Comparison of ENCODE assay signal across 10 cellular contexts in the genomic region with DNA sequence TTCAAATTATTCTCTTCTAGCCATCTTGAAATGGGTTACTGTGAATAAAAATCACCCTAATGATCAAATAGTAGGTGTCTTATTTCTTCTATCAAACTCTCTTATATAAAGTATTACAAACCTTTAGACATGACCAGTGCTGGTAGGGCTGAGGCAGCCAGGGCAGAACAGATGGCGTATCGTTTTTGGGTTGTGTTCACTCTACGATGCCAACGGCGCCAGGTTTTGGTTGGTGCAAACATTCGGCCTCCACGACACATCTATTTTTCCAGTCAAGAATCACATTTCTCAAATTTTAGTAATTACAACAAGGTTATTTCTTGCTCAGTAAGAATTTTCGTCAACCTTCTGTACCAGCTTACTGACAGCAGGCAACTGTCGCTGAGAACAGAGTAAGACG. TPM values are rescaled to one million over a fixed set of nuclear protein-coding genes. Genes with fewer than 3 reads are reported as not detected.
DNase-seq lines count a peak whose midpoint lies in the region; TF ChIP-seq lines count a peak whose summit lies in the region.
"Had no signal": no experiment of that assay in that cellular context is flagged by ENCODE, and none has a peak within 500 bp of the region (broad histone marks: within the 10 kb centered on the region; RNA-seq: fewer than 3 reads in every experiment).

No MANE protein-coding gene starts in this region.

- H3K27me3 ChIP-seq in suprapubic skin: no peaks in the 10 kb centered on the region

- H3K9me3 ChIP-seq in suprapubic skin: no peaks in the 10 kb centered on the region

- no peak for TF ChIP-seq POLR2A in suprapubic skin (IDR thresholded peaks at IDR 0.05)

- H3K36me3 ChIP-seq in suprapubic skin: peaks cover 46% of the 10 kb centered on the region

- no peaks in the 10 kb centered on the region for H3K27me3 Mint-ChIP-seq in activated naive CD4-positive, alpha-beta T cell treated with anti-CD3 and anti-CD28 coated beads, Interleukin-2, amount 10 ng/mL, durations not matched to agents 7 days and 5 days
- H3K27me3 Mint-ChIP-seq in activated CD4-positive, alpha-beta memory T cell treated with anti-CD3 and anti-CD28 coated beads, Interleukin-2, amount 10 ng/mL, durations not matched to agents 7 days and 5 days: no peaks in the 10 kb centered on the region
- peaks cover 2% of the 10 kb centered on the region for H3K27me3 Mint-ChIP-seq in glutamatergic neuron (ENCODE audit: unreplicated experiment)

- CTCF ChIA-PET in activated naive CD4-positive, alpha-beta T cell treated with anti-CD3 and anti-CD28 coated beads, Interleukin-2, amount 10 ng/mL, durations not matched to agents 7 days and 5 days (lab: Charles Lee): no interaction called here
- CTCF ChIA-PET in activated CD4-positive, alpha-beta memory T cell treated with anti-CD3 and anti-CD28 coated beads, Interleukin-2, amount 10 ng/mL, durations not matched to agents 7 days and 5 days (lab: Charles Lee): no interaction called here

- no peak overlapping the region for H3K27ac ChIP-seq in suprapubic skin

- DNase-seq in activated naive CD4-positive, alpha-beta T cell treated with anti-CD3 and anti-CD28 coated beads, Interleukin-2, amount 10 ng/mL, durations not matched to agents 7 days and 5 days: no peak
- DNase-seq in activated naive CD4-positive, alpha-beta T cell treated with anti-CD3 and anti-CD28 coated beads, Interleukin-2, amount 50 U/mL, for 16 hours: no peak
- no peak for DNase-seq in activated CD4-positive, alpha-beta memory T cell treated with anti-CD3 and anti-CD28 coated beads, Interleukin-2, amount 10 ng/mL, durations not matched to agents 7 days and 5 days
- DNase-seq in glutamatergic neuron: no peak
- no peak for DNase-seq in suprapubic skin (ENCODE audit: low spot score in 2 of 2)
- no peak for DNase-seq in 8988T
- no peak for DNase-seq in NCI-H2196 (lab: John Stamatoyannopoulos, UW; ENCODE audit: unreplicated experiment)
- no peak for DNase-seq in amniotic stem cell (lab: John Stamatoyannopoulos, UW)
- DNase-seq: DMS153, NCI-H1105 treated with DMSO at 0.1 percent for 48 hours had no signal

- H3K4me1 Mint-ChIP-seq in activated naive CD4-positive, alpha-beta T cell treated with anti-CD3 and anti-CD28 coated beads, Interleukin-2, amount 10 ng/mL, durations not matched to agents 7 days and 5 days: peaks cover 73% of the 10 kb centered on the region
- peaks cover 71% of the 10 kb centered on the region for H3K4me1 Mint-ChIP-seq in activated CD4-positive, alpha-beta memory T cell treated with anti-CD3 and anti-CD28 coated beads, Interleukin-2, amount 10 ng/mL, durations not matched to agents 7 days and 5 days
- peaks cover 13% of the 10 kb centered on the region for H3K4me1 Mint-ChIP-seq in glutamatergic neuron (ENCODE audit: low read depth, unreplicated experiment)

- no peak for TF ChIP-seq EP300 in suprapubic skin (IDR thresholded peaks at IDR 0.05)

- WGBS in suprapubic skin: 72% methylated on average over 10 of the region's 10 CpGs

- TF ChIP-seq CTCF in glutamatergic neuron (IDR thresholded peaks at IDR 0.05; ENCODE audit: partially characterized antibody, unreplicated experiment) (no peak), suprapubic skin (IDR thresholded peaks at IDR 0.05) (no peak)

- no peaks in the 10 kb centered on the region for H3K9me3 Mint-ChIP-seq in activated naive CD4-positive, alpha-beta T cell treated with anti-CD3 and anti-CD28 coated beads, Interleukin-2, amount 10 ng/mL, durations not matched to agents 7 days and 5 days
- H3K9me3 Mint-ChIP-seq in activated CD4-positive, alpha-beta memory T cell treated with anti-CD3 and anti-CD28 coated beads, Interleukin-2, amount 10 ng/mL, durations not matched to agents 7 days and 5 days: no peaks in the 10 kb centered on the region
- H3K9me3 Mint-ChIP-seq in glutamatergic neuron (ENCODE audit: unreplicated experiment): peaks cover 4% of the 10 kb centered on the region

- H3K27ac Mint-ChIP-seq in activated naive CD4-positive, alpha-beta T cell treated with anti-CD3 and anti-CD28 coated beads, Interleukin-2, amount 10 ng/mL, durations not matched to agents 7 days and 5 days: peak overlapping the region; percentile 64
- H3K27ac Mint-ChIP-seq in activated CD4-positive, alpha-beta memory T cell treated with anti-CD3 and anti-CD28 coated beads, Interleukin-2, amount 10 ng/mL, durations not matched to agents 7 days and 5 days: peak overlapping the region; percentile 96
- peak overlapping the region; percentile 57 for H3K27ac Mint-ChIP-seq in glutamatergic neuron (ENCODE audit: unreplicated experiment)

- peak overlapping the region; percentile 81 for H3K4me3 ChIP-seq in suprapubic skin

- peaks cover 46% of the 10 kb centered on the region for H3K4me1 ChIP-seq in suprapubic skin

- H3K36me3 Mint-ChIP-seq in activated naive CD4-positive, alpha-beta T cell treated with anti-CD3 and anti-CD28 coated beads, Interleukin-2, amount 10 ng/mL, durations not matched to agents 7 days and 5 days: peaks cover 67% of the 10 kb centered on the region
- H3K36me3 Mint-ChIP-seq in activated CD4-positive, alpha-beta memory T cell treated with anti-CD3 and anti-CD28 coated beads, Interleukin-2, amount 10 ng/mL, durations not matched to agents 7 days and 5 days (ENCODE audit: low read depth): peaks cover 67% of the 10 kb centered on the region
- no peaks in the 10 kb centered on the region for H3K36me3 Mint-ChIP-seq in glutamatergic neuron (ENCODE audit: unreplicated experiment)

- POLR2A ChIA-PET in activated CD4-positive, alpha-beta memory T cell treated with anti-CD3 and anti-CD28 coated beads, Interleukin-2, amount 10 ng/mL, durations not matched to agents 7 days and 5 days (lab: Charles Lee): interaction anchor here (1.8 to 3.9 kb wide), 2 partner anchors 32 to 115 kb away, joined by 5 to 64 read pairs; a partner anchor contains a TSS

- peak overlapping the region; percentile 100 for H3K4me3 Mint-ChIP-seq in activated naive CD4-positive, alpha-beta T cell treated with anti-CD3 and anti-CD28 coated beads, Interleukin-2, amount 10 ng/mL, durations not matched to agents 7 days and 5 days
- H3K4me3 Mint-ChIP-seq in activated CD4-positive, alpha-beta memory T cell treated with anti-CD3 and anti-CD28 coated beads, Interleukin-2, amount 10 ng/mL, durations not matched to agents 7 days and 5 days: peak overlapping the region; percentile 92
- H3K4me3 Mint-ChIP-seq in glutamatergic neuron (ENCODE audit: unreplicated experiment): peak overlapping the region; percentile 100

RNA-seq across cellular contexts. Expression of a gene that starts 2.2 kb away (rescaled TPM):
- total RNA-seq in activated CD4-positive, alpha-beta memory T cell treated with anti-CD3 and anti-CD28 coated beads, Interleukin-2, amount 10 ng/mL, durations not matched to agents 7 days and 5 days: 1,000 to 10,000 TPM; 2,309 to 2,338 TPM
- total RNA-seq in glutamatergic neuron (ENCODE audit: unreplicated experiment): 1,679 TPM
- total RNA-seq in suprapubic skin: 1,000 to 10,000 TPM; 3,240 to 5,495 (median 4,865) TPM

RNA-seq across cellular contexts. Expression of a gene that starts 2.6 kb away (rescaled TPM):
- total RNA-seq in activated CD4-positive, alpha-beta memory T cell treated with anti-CD3 and anti-CD28 coated beads, Interleukin-2, amount 10 ng/mL, durations not matched to agents 7 days and 5 days: 10 to 100 TPM; 28.9 to 30.0 TPM
- total RNA-seq in glutamatergic neuron (ENCODE audit: unreplicated experiment): 21.8 TPM
- 1 to 10 TPM; 4.7 to 8.9 (median 5.1) TPM for total RNA-seq in suprapubic skin

RNA-seq across cellular contexts. Expression of a gene that starts 4.9 kb away (rescaled TPM):
- 10 to 100 TPM; 16.7 to 17.2 TPM for total RNA-seq in activated CD4-positive, alpha-beta memory T cell treated with anti-CD3 and anti-CD28 coated beads, Interleukin-2, amount 10 ng/mL, durations not matched to agents 7 days and 5 days
- 17.6 TPM for total RNA-seq in glutamatergic neuron (ENCODE audit: unreplicated experiment)
- 10 to 100 TPM in 3 of 4 donors, 1 to 10 TPM in 1; 9.9 to 26.8 (median 17.3) TPM for total RNA-seq in suprapubic skin
